26 cellular contexts compared by ENCODE assay signal in genomic region chr7:80128918-80129317, GRCh38. TPM values are rescaled to one million over a fixed set of nuclear protein-coding genes. Genes with fewer than 3 reads are reported as not detected.
DNase-seq lines count a peak whose midpoint lies in the region; ATAC-seq, FAIRE-seq and TF ChIP-seq lines count a peak whose summit lies in the region.
"Had no signal": no experiment of that assay in that cellular context is flagged by ENCODE, and none has a peak within 500 bp of the region (broad histone marks: within the 10 kb centered on the region; RNA-seq: fewer than 3 reads in every experiment).

No MANE protein-coding gene starts in this region.

- H3K4me1 ChIP-seq in GM12878 (ENCODE audit: control insufficient read depth, insufficient read depth, low read length): no peaks in the 10 kb centered on the region
- H3K4me1 ChIP-seq in trophoblast cell (ENCODE audit: control insufficient read depth in 1 of 2, insufficient read depth in 2 of 2, low read length in 2 of 2): peaks cover 0 to 2% of the 10 kb centered on the region in 2 experiments

- no peak overlapping the region for H2AK5ac ChIP-seq in trophoblast cell (ENCODE audit: low read length)

- no peak overlapping the region for H2BK12ac ChIP-seq in trophoblast cell (ENCODE audit: low read length)

- H2BK5ac ChIP-seq in trophoblast cell (ENCODE audit: low read depth, low read length, poor library complexity): no peak overlapping the region

- TF ChIP-seq EP300 in GM12878 (IDR thresholded peaks at IDR 0.05; ENCODE audit: borderline replicate concordance in 1 of 2, control insufficient read depth in 1 of 2, low read depth in 2 of 2, low read length in 2 of 2): no peak

- SMC1A ChIA-PET in GM12878 (lab: Charles Lee; ENCODE audit: uncharacterized antibody, unreplicated experiment): no interaction called here

- CTCF ChIA-PET in GM12878 (lab: Yijun Ruan, JAX): no interaction called here

- H3K4me3 ChIP-seq in GM12878 (no peak overlapping the region), trophoblast cell (ENCODE audit: low read depth, low read length) (no peak overlapping the region)
- H3K4me3 ChIP-seq: adrenal gland, gastrocnemius medialis, hepatocyte, lung, SJSA1 had no signal

- H3K79me2 ChIP-seq in GM12878 (ENCODE audit: control insufficient read depth, insufficient read depth, low read length): no peaks in the 10 kb centered on the region
- no peaks in the 10 kb centered on the region for H3K79me2 ChIP-seq in trophoblast cell (ENCODE audit: control insufficient read depth, insufficient read depth, low read length, poor library complexity)
- H3K79me2 ChIP-seq: hepatocyte had no signal

- H4K91ac ChIP-seq in trophoblast cell (ENCODE audit: low read depth, low read length): no peak overlapping the region

- peaks cover 1 to 2% of the 10 kb centered on the region in 2 experiments; a peak in 1 of 4 replicates for H3K27me3 ChIP-seq in GM12878 (replicated peaks in 1 of 2; ENCODE audit: control insufficient read depth in 2 of 2, insufficient read depth in 2 of 2, low read length in 1 of 2)
- no peaks in the 10 kb centered on the region for H3K27me3 ChIP-seq in trophoblast cell (ENCODE audit: insufficient read depth, low read length)
- H3K27me3 ChIP-seq: adrenal gland, gastrocnemius medialis, hepatocyte, SJSA1 had no signal

- H3K4me2 ChIP-seq in GM12878 (ENCODE audit: control insufficient read depth, insufficient read depth) (no peak overlapping the region), trophoblast cell (ENCODE audit: low read length) (no peak overlapping the region)
- H3K4me2 ChIP-seq: hepatocyte had no signal

- no peak for FAIRE-seq in GM12878 (lab: Jason Lieb, UNC)
- FAIRE-seq: D721Med, HTR-8/SVneo had no signal

- H3K4ac ChIP-seq in trophoblast cell (ENCODE audit: low read depth, low read length): no peak overlapping the region

- no peaks in the 10 kb centered on the region for H4K20me1 ChIP-seq in GM12878 (ENCODE audit: control insufficient read depth, insufficient read depth)

- H3K36me3 ChIP-seq in GM12878 (ENCODE audit: control insufficient read depth in 2 of 2, insufficient read depth in 2 of 2, low read length in 1 of 2): no peaks in the 10 kb centered on the region
- H3K36me3 ChIP-seq in trophoblast cell (ENCODE audit: control insufficient read depth in 1 of 2, insufficient read depth in 2 of 2, low read length in 2 of 2): no peaks in the 10 kb centered on the region
- H3K36me3 ChIP-seq: adrenal gland, gastrocnemius medialis, SJSA1 had no signal

- ATAC-seq in HG03442 (IDR thresholded peaks at IDR 0.05; ENCODE audit: unreplicated experiment) (peak; percentile 43), GM12878 (peak; percentile 33; the same call in 1 of the 3 replicates), GM19397 (IDR thresholded peaks at IDR 0.05; ENCODE audit: unreplicated experiment) (no peak), esophagus mucosa (no peak)
- ATAC-seq: activated T-cell treated with anti-CD3 and anti-CD28 coated beads, Interleukin-2, amount 50 U/mL, for 72 hours; gastrocnemius medialis; stimulated activated effector memory CD8-positive, alpha-beta T cell treated with anti-CD3 and anti-CD28 coated beads, Interleukin-12 subunit alpha, Interleukin-12 subunit beta, amount 100 ng/mL, for 72 hours had no signal

- TF ChIP-seq RAD21 in GM12878 (IDR thresholded peaks at IDR 0.05; ENCODE audit: insufficient read depth, low read depth, low read length): no peak

- H2BK120ac ChIP-seq in trophoblast cell (ENCODE audit: insufficient read depth, low read length, poor library complexity): no peak overlapping the region

- no peak overlapping the region for H2AFZ ChIP-seq in GM12878 (ENCODE audit: control insufficient read depth, low read depth, low read length)
- H2AFZ ChIP-seq in trophoblast cell (ENCODE audit: insufficient read depth, low read length, poor library complexity): no peak overlapping the region
- H2AFZ ChIP-seq: hepatocyte had no signal

- peak; percentile 75 for DNase-seq in NOMO-1 treated with dmso at 0.1 percent for 144 hours (lab: John Stamatoyannopoulos, UW; ENCODE audit: unreplicated experiment)
- DNase-seq in GM12878 (ENCODE audit: low read depth, low spot score): no peak
- DNase-seq in trophoblast cell: peak; percentile 83 to 85
- no peak for DNase-seq in NK-92 (lab: John Stamatoyannopoulos, UW; ENCODE audit: unreplicated experiment)
- DNase-seq in DMS153 treated with DMSO at 0.1 percent for 48 hours (lab: John Stamatoyannopoulos, UW; ENCODE audit: unreplicated experiment): no peak
- DNase-seq: activated CD4-positive, alpha-beta memory T cell treated with anti-CD3 and anti-CD28 coated beads for 36 hours; activated CD4-positive, alpha-beta T cell treated with anti-CD3 and anti-CD28 coated beads for 1 hour; activated naive CD4-positive, alpha-beta T cell treated with Interleukin-2 at 50 U/mL for 16 hours; activated T-cell treated with anti-CD3 and anti-CD28 coated beads, Interleukin-2, amount 50 U/mL, for 72 hours; adrenal gland; gastrocnemius medialis; H7; NCI-H1105 treated with DMSO at 0.1 percent for 48 hours; NCI-H2029; NCI-H526 treated with DMSO at 0.1 percent for 48 hours; T-helper 1 cell had no signal

- H3K14ac ChIP-seq in trophoblast cell (ENCODE audit: low read length): no peak overlapping the region

- H3K18ac ChIP-seq in trophoblast cell (ENCODE audit: low read length): no peak overlapping the region

- H3K27ac ChIP-seq in GM12878 (ENCODE audit: control insufficient read depth, insufficient read depth) (no peak overlapping the region), trophoblast cell (ENCODE audit: low read depth, low read length) (no peak overlapping the region)
- H3K27ac ChIP-seq: adrenal gland, C4-2B, gastrocnemius medialis, hepatocyte, SJSA1 had no signal

- in situ Hi-C loops in GM12878 (cut with MboI): no loop called here

- H3K9me3 ChIP-seq in GM12878 (replicated peaks; ENCODE audit: control insufficient read depth, insufficient read depth, low read length) (no peaks in the 10 kb centered on the region), trophoblast cell (ENCODE audit: insufficient read depth, low read depth, low read length) (no peaks in the 10 kb centered on the region)
- H3K9me3 ChIP-seq: adrenal gland, gastrocnemius medialis, SJSA1 had no signal

- 51% methylated on average over 3 of the region's 3 CpGs for WGBS in GM12878 (ENCODE audit: insufficient coverage, insufficient replicate concordance, low lambda C conversion rate, missing lambda C conversion rate)
- no CpG with 5 or more reads among the region's 3 CpGs for WGBS in trophoblast cell (ENCODE audit: extremely low coverage, insufficient coverage, insufficient read length)

- no peak for TF ChIP-seq POLR2A in GM12878 (IDR thresholded peaks at IDR 0.05; ENCODE audit: low read depth, low read length)

- no peak overlapping the region for H3K23ac ChIP-seq in trophoblast cell (ENCODE audit: low read length)

- no peak overlapping the region for H4K8ac ChIP-seq in trophoblast cell (ENCODE audit: low read depth, low read length)

- H3K79me1 ChIP-seq in trophoblast cell (ENCODE audit: low read length): no peaks in the 10 kb centered on the region

- no peak for TF ChIP-seq CTCF in GM12878 (IDR thresholded peaks at IDR 0.05 in 2 of 3, conservative IDR thresholded peaks at IDR 0.05 in 1 of 3; ENCODE audit: control insufficient read depth in 2 of 3, extremely low read depth in 1 of 3, insufficient read depth in 1 of 3, low read depth in 3 of 3, low read length in 3 of 3)

- no TSS peak for BruUV-seq in GM12878 (replicated peaks; lab: Mats Ljungman, UMichigan)

- RAD21 ChIA-PET in GM12878 (lab: Charles Lee; ENCODE audit: unreplicated experiment): no interaction called here

- intact Hi-C loops in GM12878 (cut with micrococcal nuclease; ENCODE audit: unreplicated experiment): no loop called here

- H4K12ac ChIP-seq in trophoblast cell (ENCODE audit: low read depth, low read length): no peak overlapping the region

- H3K9ac ChIP-seq in GM12878 (ENCODE audit: control insufficient read depth, insufficient read depth, low read length) (no peak overlapping the region), trophoblast cell (ENCODE audit: low read length) (no peak overlapping the region)

- POLR2A ChIA-PET in GM12878 (lab: Charles Lee): no interaction called here

TF ChIP-seq in GM12878, 131 proteins besides CTCF, POLR2A, EP300 and RAD21 (continues in another document):
- no peak for TF ChIP-seq E4F1 (IDR thresholded peaks at IDR 0.05; ENCODE audit: borderline replicate concordance, partially characterized antibody)

RNA-seq across cellular contexts. Expression of gene GNAI1, which starts 5.7 kb away (rescaled TPM):
- total RNA-seq in GM12878 (2013; cell fraction: nucleolus; rRNA removed): not detected in 2 replicates
- not detected in 2 replicates for total RNA-seq in GM12878 (2014; rRNA removed)
- total RNA-seq in GM12878 (2014; rRNA removed; fragmentation: Illumina TruSeq; extraction: Trizol): not detected in 2 replicates
- total RNA-seq in GM12878 (2021): 0.16 TPM in 1 of 2 replicates, not detected in the other
- not detected for polyA plus RNA-seq in GM12878 (2011; ENCODE audit: low read depth)
- not detected in 2 replicates for polyA plus RNA-seq in GM12878 (2011; rRNA removed)
- not detected in 2 replicates for polyA plus RNA-seq in GM12878 (2011; cell fraction: cytosol; rRNA removed)
- polyA plus RNA-seq in GM12878 (2011; cell fraction: nucleus; rRNA removed): not detected in 2 replicates
- not detected in 2 replicates for polyA plus RNA-seq in GM12878 (2012)
- not detected in 2 replicates for polyA plus RNA-seq in GM12878 (2014; fragmentation: Illumina TruSeq; extraction: Trizol)
- not detected for polyA plus RNA-seq in GM12878 (2014; fragmentation: Nextera tagmentation; extraction: Ambion mirVana)
- not detected in 2 replicates for polyA plus RNA-seq in GM12878 (2014; rRNA removed)
- polyA plus RNA-seq in GM12878 (2016; fragmentation: Nextera tagmentation; extraction: Ambion mirVana): not detected
- polyA minus RNA-seq in GM12878 (2011; rRNA and poly(A)+ RNA removed): not detected in 2 replicates
- polyA minus RNA-seq in GM12878 (2011; cell fraction: cytosol; rRNA and poly(A)+ RNA removed): not detected in 2 replicates
- not detected in 2 replicates for polyA minus RNA-seq in GM12878 (2011; cell fraction: nucleus; rRNA and poly(A)+ RNA removed)
- polyA plus RNA-seq in trophoblast cell (2013): 22.6 and 23.7 TPM in 2 replicates
- 31.5 TPM for total RNA-seq in esophagus mucosa

Comparison
In these comparisons a context has a peak if more than half of its experiments do, and no peak if none do; other contexts are left out.
1. ATAC-seq: peak in HG03442 (single experiment) and GM12878 (single experiment); none in GM19397 (single experiment) and esophagus mucosa (single experiment).
2. DNase-seq: peak in NOMO-1 treated with dmso at 0.1 percent for 144 hours (single experiment) and trophoblast cell (2 of 2); none in GM12878 (single experiment), NK-92 (single experiment) and DMS153 treated with DMSO at 0.1 percent for 48 hours (single experiment).
3. RNA of gene GNAI1, which starts 5.7 kb away (total RNA-seq): 31.5 TPM in esophagus mucosa (single experiment); 0.16 TPM in GM12878; every median in the first group is over 10 times any median in the second.